ENCODE assay signal across 8 cellular contexts in the genomic region with DNA sequence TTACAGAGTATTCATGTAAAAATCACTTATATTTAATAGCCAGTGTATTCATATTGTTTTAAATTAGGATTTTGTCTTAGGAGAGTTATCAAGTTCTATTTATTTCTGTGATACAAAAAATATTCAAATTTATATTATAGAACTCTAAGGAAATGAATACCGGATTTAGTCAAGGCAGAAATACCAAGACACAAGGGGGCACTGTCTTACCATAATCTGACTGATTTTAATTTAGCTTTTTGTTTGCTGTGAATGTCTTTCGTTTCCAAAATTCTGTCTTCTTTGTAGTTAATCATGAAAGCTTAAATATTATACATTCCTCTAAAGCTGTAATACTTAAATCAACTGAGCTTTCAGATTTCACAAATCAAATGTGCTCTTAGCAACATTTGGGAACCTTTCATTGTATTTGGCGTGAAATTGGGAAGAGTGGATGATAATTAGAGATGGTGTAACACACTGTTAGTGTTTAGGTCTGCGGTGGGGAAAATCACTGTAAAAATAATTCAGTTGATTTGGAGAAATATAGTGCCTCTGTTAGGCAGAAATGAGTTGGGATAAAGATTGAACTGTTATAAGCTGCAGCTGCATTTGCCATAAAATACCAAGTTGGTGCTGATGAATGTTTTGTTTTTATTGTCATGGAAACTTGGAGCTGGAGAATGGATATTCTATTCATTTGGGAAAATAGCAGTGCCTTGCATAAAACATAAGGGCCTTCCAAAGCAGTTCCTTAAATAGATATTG.
A peak's percentile ranks its signal among the peaks of the same experiment; 100 is the strongest.
DNase-seq lines count a peak whose midpoint lies in the region; ATAC-seq lines count a peak whose summit lies in the region.

No MANE protein-coding gene starts in this region.

- H3K27me3 ChIP-seq in NT2/D1 (ENCODE audit: insufficient read depth, insufficient read length), result no peaks in the 10 kb centered on the region

- no peaks in the 10 kb centered on the region for H3K4me1 ChIP-seq in NT2/D1 (ENCODE audit: insufficient read depth, insufficient read length)

- H3K27me3 Mint-ChIP-seq in memory B cell, result no peaks in the 10 kb centered on the region
- H3K27me3 Mint-ChIP-seq in stimulated activated memory B cell treated with anti-CD40 and anti-IgM and Interleukin-4, amounts not matched to agents 10 μg/mL and 1 μg/mL and 100 μg/mL, for 72 hours, result no peaks in the 10 kb centered on the region

- no peak overlapping the region for H3K9ac ChIP-seq in NT2/D1 (ENCODE audit: insufficient read length, low read depth)

- no peaks in the 10 kb centered on the region for H3K36me3 ChIP-seq in NT2/D1 (ENCODE audit: insufficient read depth, insufficient read length, low read length)

- peaks cover 12% of the 10 kb centered on the region for H3K36me3 Mint-ChIP-seq in memory B cell
- peaks cover 19% of the 10 kb centered on the region for H3K36me3 Mint-ChIP-seq in stimulated activated memory B cell treated with anti-CD40 and anti-IgM and Interleukin-4, amounts not matched to agents 10 μg/mL and 1 μg/mL and 100 μg/mL, for 72 hours

- H3K9me3 ChIP-seq in NT2/D1 (ENCODE audit: insufficient read depth, low read length), result peaks cover 4% of the 10 kb centered on the region; the same call in 1 of the 2 replicates

- peaks cover 11% of the 10 kb centered on the region for H3K4me1 Mint-ChIP-seq in memory B cell
- H3K4me1 Mint-ChIP-seq in stimulated activated memory B cell treated with anti-CD40 and anti-IgM and Interleukin-4, amounts not matched to agents 10 μg/mL and 1 μg/mL and 100 μg/mL, for 72 hours, result peaks cover 16% of the 10 kb centered on the region

- peaks cover 2% of the 10 kb centered on the region for H3K9me3 Mint-ChIP-seq in memory B cell
- peaks cover 4% of the 10 kb centered on the region for H3K9me3 Mint-ChIP-seq in stimulated activated memory B cell treated with anti-CD40 and anti-IgM and Interleukin-4, amounts not matched to agents 10 μg/mL and 1 μg/mL and 100 μg/mL, for 72 hours

- ATAC-seq in memory B cell (ENCODE audit: low read depth) (peak; percentile 54), GM18873 (IDR thresholded peaks at IDR 0.05; ENCODE audit: low FRiP score, unreplicated experiment) (no peak)
- ATAC-seq in stimulated activated memory B cell treated with anti-CD40 and anti-IgM and Interleukin-4, amounts not matched to agents 10 μg/mL and 1 μg/mL and 100 μg/mL, for 72 hours, result no peak

- no peak overlapping the region for H3K4me3 Mint-ChIP-seq in memory B cell
- no peak overlapping the region for H3K4me3 Mint-ChIP-seq in stimulated activated memory B cell treated with anti-CD40 and anti-IgM and Interleukin-4, amounts not matched to agents 10 μg/mL and 1 μg/mL and 100 μg/mL, for 72 hours

- no peak overlapping the region for H3K27ac Mint-ChIP-seq in memory B cell
- no peak overlapping the region for H3K27ac Mint-ChIP-seq in stimulated activated memory B cell treated with anti-CD40 and anti-IgM and Interleukin-4, amounts not matched to agents 10 μg/mL and 1 μg/mL and 100 μg/mL, for 72 hours

- no peak overlapping the region for H3K4me3 ChIP-seq in NT2/D1 (ENCODE audit: insufficient read length, low read depth)

- DNase-seq in CD1c-positive myeloid dendritic cell (ENCODE audit: extremely low spot score) (peak; percentile 68), HT1080 (ENCODE audit: low read depth) (peak; percentile 35), NT2/D1 (ENCODE audit: low read depth, low spot score) (peak; percentile 9), dermis microvascular lymphatic vessel endothelial cell (ENCODE audit: low read depth in 2 of 2) (peak; percentile 73), memory B cell (ENCODE audit: low spot score in 2 of 2) (peak in 1 of 2 donors; percentile 40)
- DNase-seq in effector CD4-positive, alpha-beta T cell, result no peak
